11 cellular contexts compared by ENCODE assay signal in genomic region chr9:84711936-84712335, GRCh38. TPM values are rescaled to one million over a fixed set of nuclear protein-coding genes. Genes with fewer than 3 reads are reported as not detected.
DNase-seq lines count a peak whose midpoint lies in the region; ATAC-seq and TF ChIP-seq lines count a peak whose summit lies in the region.
"Had no signal": no experiment of that assay in that cellular context is flagged by ENCODE, and none has a peak within 500 bp of the region (broad histone marks: within the 10 kb centered on the region; RNA-seq: fewer than 3 reads in every experiment).

No MANE protein-coding gene starts in this region.

- ATAC-seq in HG02885 (IDR thresholded peaks at IDR 0.05; ENCODE audit: poor library complexity, unreplicated experiment), result no peak
- ATAC-seq: left lobe of liver had no signal

- no peaks in the 10 kb centered on the region for H3K4me1 ChIP-seq in ascending aorta

- H3K27me3 ChIP-seq in ascending aorta, result no peaks in the 10 kb centered on the region

- TF ChIP-seq CTCF in astrocyte of the spinal cord (IDR thresholded peaks at IDR 0.05; ENCODE audit: low read depth, low read length) (no peak), mesothelial cell of epicardium (IDR thresholded peaks at IDR 0.05; ENCODE audit: unreplicated experiment) (no peak), ascending aorta (IDR thresholded peaks at IDR 0.05) (no peak)

- H3K4me3 ChIP-seq in astrocyte of the spinal cord (ENCODE audit: low read depth, low read length) (no peak overlapping the region), ascending aorta (no peak overlapping the region)

- no peaks in the 10 kb centered on the region for H3K9me3 ChIP-seq in ascending aorta

- no peaks in the 10 kb centered on the region for H3K36me3 ChIP-seq in ascending aorta

- H3K9me3 Mint-ChIP-seq in mesothelial cell of epicardium, result no peaks in the 10 kb centered on the region
- H3K9me3 Mint-ChIP-seq in activated naive CD8-positive, alpha-beta T cell treated with anti-CD3 and anti-CD28 coated beads for 36 hours, result no peaks in the 10 kb centered on the region

- DNase-seq in EL (peak; percentile 55), NCI-H1048 (lab: John Stamatoyannopoulos, UW) (peak; percentile 10), astrocyte of the spinal cord (ENCODE audit: low read depth, low spot score) (peak; percentile 81), mesothelial cell of epicardium (ENCODE audit: low spot score in 2 of 2, unreplicated experiment in 2 of 2) (no peak), ascending aorta (ENCODE audit: low spot score in 2 of 2) (no peak), AG08396 (ENCODE audit: low spot score) (no peak)
- no peak for DNase-seq in activated naive CD8-positive, alpha-beta T cell treated with anti-CD3 and anti-CD28 coated beads for 36 hours
- DNase-seq: activated CD4-positive, alpha-beta T cell treated with anti-CD3 and anti-CD28 coated beads, Interleukin-2, amount 50 U/mL, for 4 hours; cortex of kidney had no signal

- H3K27ac ChIP-seq in ascending aorta, result no peak overlapping the region

- peak overlapping the region; percentile 37 for H3K27ac Mint-ChIP-seq in mesothelial cell of epicardium
- H3K27ac Mint-ChIP-seq in activated naive CD8-positive, alpha-beta T cell treated with anti-CD3 and anti-CD28 coated beads for 36 hours, result no peak overlapping the region

- H3K4me3 Mint-ChIP-seq in mesothelial cell of epicardium, result no peak overlapping the region
- no peak overlapping the region for H3K4me3 Mint-ChIP-seq in activated naive CD8-positive, alpha-beta T cell treated with anti-CD3 and anti-CD28 coated beads for 36 hours

- in situ Hi-C loops in astrocyte of the spinal cord (cut with HindIII; ENCODE audit: low sequenced_read_pairs), result no loop called here

- no peaks in the 10 kb centered on the region for H3K27me3 Mint-ChIP-seq in mesothelial cell of epicardium (ENCODE audit: low read depth)
- peaks cover 19% of the 10 kb centered on the region for H3K27me3 Mint-ChIP-seq in activated naive CD8-positive, alpha-beta T cell treated with anti-CD3 and anti-CD28 coated beads for 36 hours

- H3K4me1 Mint-ChIP-seq in mesothelial cell of epicardium, result peaks cover 5% of the 10 kb centered on the region
- no peaks in the 10 kb centered on the region for H3K4me1 Mint-ChIP-seq in activated naive CD8-positive, alpha-beta T cell treated with anti-CD3 and anti-CD28 coated beads for 36 hours

- intact Hi-C loops in ascending aorta (cut with DNase I), result no loop called here

- H3K36me3 Mint-ChIP-seq in mesothelial cell of epicardium, result peaks cover 4% of the 10 kb centered on the region
- no peaks in the 10 kb centered on the region for H3K36me3 Mint-ChIP-seq in activated naive CD8-positive, alpha-beta T cell treated with anti-CD3 and anti-CD28 coated beads for 36 hours

RNA-seq across cellular contexts. Expression of gene NTRK2, which starts 42.4 kb away (rescaled TPM):
- 63.4 to 67.5 TPM (median 65.0 TPM) in 3 replicates for total RNA-seq in mesothelial cell of epicardium
- total RNA-seq in ascending aorta, result 23.8 TPM
- total RNA-seq in activated naive CD8-positive, alpha-beta T cell treated with anti-CD3 and anti-CD28 coated beads for 36 hours, result under 1 TPM in 1 of 2 experiments, not detected in 1; 0.02 TPM

Comparison
In these comparisons a context has a peak if more than half of its experiments do, and no peak if none do; other contexts are left out.
1. DNase-seq: peak in EL (single experiment), NCI-H1048 (single experiment) and astrocyte of the spinal cord (single experiment); none in mesothelial cell of epicardium (0 of 2), ascending aorta (0 of 2), AG08396 (single experiment) and activated naive CD8-positive, alpha-beta T cell treated with anti-CD3 and anti-CD28 coated beads for 36 hours (single experiment).
2. RNA of gene NTRK2, which starts 42.4 kb away (total RNA-seq): 63.4 to 67.5 TPM in mesothelial cell of epicardium and 23.8 TPM in ascending aorta (single experiment); 0.02 TPM in activated naive CD8-positive, alpha-beta T cell treated with anti-CD3 and anti-CD28 coated beads for 36 hours; every median in the first group is over 10 times any median in the second.